ENCODE assay signal across 8 cellular contexts in the genomic region with DNA sequence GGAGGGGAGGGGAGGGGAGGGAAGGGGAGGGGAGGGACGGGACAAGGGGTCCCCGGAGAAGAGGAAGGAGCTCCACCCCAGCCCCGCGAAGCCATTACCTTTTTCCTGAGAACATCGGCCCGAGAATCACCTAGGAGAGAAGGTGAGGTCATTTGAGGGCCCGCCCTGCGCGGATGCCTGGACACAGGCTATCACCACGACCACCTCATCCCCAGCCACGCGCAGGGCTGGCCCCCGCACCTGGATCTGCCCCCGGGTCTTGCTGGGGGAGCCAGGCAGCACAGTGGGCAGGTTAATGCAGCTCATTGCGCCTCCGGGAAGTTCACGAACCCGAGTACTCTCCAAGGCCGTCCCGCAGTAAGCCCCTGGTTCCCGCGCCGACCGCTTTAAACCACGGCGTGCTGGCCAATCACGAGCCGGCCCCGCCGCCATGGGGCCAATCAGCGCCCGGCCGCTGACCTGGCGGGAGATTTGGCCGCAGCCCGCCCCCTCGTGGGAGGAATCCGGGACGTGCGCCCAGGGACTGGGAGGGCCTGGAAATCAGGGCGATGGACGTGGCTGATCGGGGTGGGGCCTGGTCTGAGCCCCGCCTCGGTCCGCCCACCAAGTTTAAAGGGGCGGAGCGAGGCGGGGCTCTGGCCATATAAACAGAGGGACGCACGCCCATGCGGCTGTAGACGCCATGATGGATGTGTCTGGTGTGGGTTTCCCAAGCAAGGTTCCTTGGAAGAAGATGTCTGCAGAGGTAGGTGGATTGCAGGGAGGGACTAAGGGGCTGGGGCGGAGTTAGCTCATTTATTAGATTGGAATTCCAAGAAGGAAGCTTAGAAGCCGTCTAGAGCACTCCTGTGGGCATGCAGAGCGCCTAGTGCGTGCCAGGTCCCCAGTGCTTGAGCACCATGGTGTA. TPM values are rescaled to one million over a fixed set of nuclear protein-coding genes. Genes with fewer than 3 reads are reported as not detected.
A peak's percentile ranks its signal among the peaks of the same experiment; 100 is the strongest.
DNase-seq lines count a peak whose midpoint lies in the region; ATAC-seq and TF ChIP-seq lines count a peak whose summit lies in the region.

A gene with protein sequence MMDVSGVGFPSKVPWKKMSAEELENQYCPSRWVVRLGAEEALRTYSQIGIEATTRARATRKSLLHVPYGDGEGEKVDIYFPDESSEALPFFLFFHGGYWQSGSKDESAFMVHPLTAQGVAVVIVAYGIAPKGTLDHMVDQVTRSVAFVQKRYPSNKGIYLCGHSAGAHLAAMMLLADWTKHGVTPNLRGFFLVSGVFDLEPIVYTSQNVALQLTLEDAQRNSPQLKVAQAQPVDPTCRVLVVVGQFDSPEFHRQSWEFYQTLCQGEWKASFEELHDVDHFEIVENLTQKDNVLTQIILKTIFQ (plus strand): TSS at position 674 of the 907 bp plus-strand sequence. CDS start 9 bp downstream, at position 683.
A gene with protein sequence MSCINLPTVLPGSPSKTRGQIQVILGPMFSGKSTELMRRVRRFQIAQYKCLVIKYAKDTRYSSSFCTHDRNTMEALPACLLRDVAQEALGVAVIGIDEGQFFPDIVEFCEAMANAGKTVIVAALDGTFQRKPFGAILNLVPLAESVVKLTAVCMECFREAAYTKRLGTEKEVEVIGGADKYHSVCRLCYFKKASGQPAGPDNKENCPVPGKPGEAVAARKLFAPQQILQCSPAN (minus strand): TSS at position 364 of the 907 bp plus-strand sequence. CDS start 58 bp downstream, at position 306.

- DNase-seq in DMS53 (lab: John Stamatoyannopoulos, UW) (peak; percentile 99), PC-9 (peak; percentile 90 to 99)
- peak; percentile 81 for DNase-seq in activated T-cell treated with anti-CD3 and anti-CD28 coated beads, Interleukin-2, amount 50 U/mL, for 1 hour
- DNase-seq in stimulated activated CD8-positive, alpha-beta memory T cell treated with anti-CD3 and anti-CD28 coated beads, Interleukin-7, amount 100 ng/mL, for 4 hours (ENCODE audit: low read depth in 2 of 2): peak; percentile 38 to 66

- peaks cover 8% of the 10 kb centered on the region for H3K4me1 ChIP-seq in PC-9 (replicated peaks; ENCODE audit: insufficient read depth)
- peaks cover 3 to 37% of the 10 kb centered on the region in 2 donors for H3K4me1 ChIP-seq in muscle layer of duodenum (ENCODE audit: control insufficient read depth in 1 of 2, insufficient read depth in 2 of 2, low read length in 2 of 2)

- H3K27ac ChIP-seq in PC-9: no peak within 1 kb of the TSS; the same call in 1 of the 2 replicates
- H3K27ac ChIP-seq in muscle layer of duodenum (ENCODE audit: low read length): peak within 1 kb of the TSS; percentile 72

- H3K79me2 ChIP-seq in PC-9 (ENCODE audit: low read depth): peaks cover 16% of the 10 kb centered on the region; the same call in 1 of the 2 replicates

- peak within 1 kb of the TSS; percentile 79 to 96 (median 94) for H3K4me3 Mint-ChIP-seq in IgD-negative memory B cell

- H3K9me3 Mint-ChIP-seq in IgD-negative memory B cell: no peaks in the 10 kb centered on the region

- peak; percentile 86 for ATAC-seq in GM21529 (IDR thresholded peaks at IDR 0.05; ENCODE audit: unreplicated experiment)
- ATAC-seq in esophagus mucosa: peak; percentile 97

- TF ChIP-seq CTCF in PC-9 (conservative IDR thresholded peaks at IDR 0.05): peak; percentile 83

- no TSS peak for BruUV-seq in PC-9 (replicated peaks; lab: Mats Ljungman, UMichigan)

- no peaks in the 10 kb centered on the region for H3K9me2 ChIP-seq in PC-9 (ENCODE audit: insufficient read depth)

- H3K4me2 ChIP-seq in PC-9: peak within 1 kb of the TSS; percentile 90

- CTCF ChIA-PET in PC-9 (lab: Charles Lee): interaction anchor here (0.5 to 2.6 kb wide), 14 partner anchors 9 to 464 kb away, joined by 3 to 16 read pairs (median 6); partner anchors contain the start of gene SYNGR2

- POLR2A ChIA-PET in PC-9 (lab: Charles Lee; ENCODE audit: unreplicated experiment): interaction anchor here (0.5 to 2.0 kb wide), 12 partner anchors 10 to 1444 kb away, joined by 3 to 17 read pairs (median 6); partner anchors contain the start of gene TMC6

- H3K27me3 ChIP-seq in PC-9 (ENCODE audit: insufficient read depth, low read depth): no peaks in the 10 kb centered on the region
- no peaks in the 10 kb centered on the region for H3K27me3 ChIP-seq in muscle layer of duodenum (ENCODE audit: low read depth, low read length)

- H3K36me3 ChIP-seq in PC-9 (ENCODE audit: low read depth): no peaks in the 10 kb centered on the region
- H3K36me3 ChIP-seq in muscle layer of duodenum (ENCODE audit: control insufficient read depth in 1 of 2, insufficient read depth in 2 of 2, low read length in 2 of 2): peaks cover 0 to 6% of the 10 kb centered on the region in 2 donors

- H3K36me3 Mint-ChIP-seq in IgD-negative memory B cell: peaks cover 2% of the 10 kb centered on the region

- H4K20me1 ChIP-seq in PC-9 (ENCODE audit: insufficient read depth): no peaks in the 10 kb centered on the region

- peak within 1 kb of the TSS; percentile 42 to 90 (median 85) for H3K27ac Mint-ChIP-seq in IgD-negative memory B cell

- no peaks in the 10 kb centered on the region for H3K27me3 Mint-ChIP-seq in IgD-negative memory B cell

- H3K4me1 Mint-ChIP-seq in IgD-negative memory B cell: peaks cover 12 to 28% (median 25%) of the 10 kb centered on the region in 3 donors

- H3K9me3 ChIP-seq in PC-9 (ENCODE audit: insufficient read depth, low read depth) (no peaks in the 10 kb centered on the region), muscle layer of duodenum (ENCODE audit: control insufficient read depth in 1 of 2, low read length in 2 of 2) (no peaks in the 10 kb centered on the region)

- peak within 1 kb of the TSS; percentile 69 for H3K4me3 ChIP-seq in PC-9
- H3K4me3 ChIP-seq in muscle layer of duodenum (ENCODE audit: low read depth in 1 of 2, low read length in 2 of 2): peak within 1 kb of the TSS; percentile 61 to 66

- H3F3A ChIP-seq in PC-9 (ENCODE audit: insufficient read depth, low read depth): no peaks in the 10 kb centered on the region

- intact Hi-C loops in PC-9 (cut with micrococcal nuclease; ENCODE audit: unreplicated experiment): loop anchor here (1.0 to 2.0 kb wide), 2 partner anchors 45 to 58 kb away; partner anchors contain the start of gene TMC6

- peak within 1 kb of the TSS; percentile 81 for H2AFZ ChIP-seq in PC-9

RNA-seq across cellular contexts. Expression of the first gene that starts in this region (rescaled TPM):
- polyA plus RNA-seq in IgD-negative memory B cell: 21.3 TPM
- total RNA-seq in PC-9 (2021) (30.4 and 43.6 TPM in 2 replicates), esophagus mucosa (19.2 TPM)

RNA-seq across cellular contexts. Expression of the second gene that starts in this region (rescaled TPM):
- polyA plus RNA-seq in IgD-negative memory B cell: 7.0 TPM
- total RNA-seq in PC-9 (2021) (137 and 147 TPM in 2 replicates), esophagus mucosa (33.3 TPM)
